In the genomic region with DNA sequence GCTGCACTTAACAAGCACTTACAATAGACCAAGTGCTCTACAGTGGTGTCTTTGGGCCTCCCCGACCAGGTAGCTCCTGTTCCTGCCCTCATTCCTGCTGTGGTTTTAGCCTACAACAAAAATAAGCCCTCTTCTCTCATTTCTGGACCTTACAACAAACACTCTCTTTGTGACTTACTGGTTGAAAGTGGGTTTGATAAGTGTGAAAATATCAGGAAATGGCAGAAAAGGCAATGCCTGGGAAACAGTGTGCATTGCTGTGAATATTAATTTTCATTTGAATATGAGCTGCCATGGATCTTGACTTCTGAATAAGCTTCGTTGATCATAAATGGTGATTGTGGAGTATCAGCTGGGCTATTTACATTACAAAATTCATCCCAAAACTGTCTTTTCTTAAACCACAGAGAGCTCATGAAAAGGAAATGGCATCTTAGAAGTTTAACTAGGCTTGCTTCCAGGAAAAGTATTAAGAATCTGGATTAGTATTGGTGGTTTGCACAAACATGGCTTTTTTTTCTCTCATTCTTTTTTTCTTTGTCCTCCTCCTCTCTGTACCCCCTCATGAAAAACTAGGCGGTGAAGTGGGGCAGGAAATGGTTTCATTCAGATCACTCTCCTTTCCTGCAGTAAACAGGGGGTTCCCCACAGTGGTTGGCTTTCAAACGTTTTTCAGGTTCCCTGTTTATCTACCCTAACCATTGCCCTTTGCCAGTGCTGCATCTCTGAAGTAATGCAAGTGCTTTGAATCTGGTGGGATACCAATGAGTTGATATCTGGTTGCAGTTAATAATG, we compare ENCODE assay signal across 8 cellular contexts. TPM values are rescaled to one million over a fixed set of nuclear protein-coding genes. Genes with fewer than 3 reads are reported as not detected.
DNase-seq lines count a peak whose midpoint lies in the region; ATAC-seq and TF ChIP-seq lines count a peak whose summit lies in the region.

No MANE protein-coding gene starts in this region.

- H3K9me3 ChIP-seq in Peyer's patch = no peaks in the 10 kb centered on the region

- peaks cover 0 to 9% (median 0%) of the 10 kb centered on the region in 4 donors for H3K4me1 ChIP-seq in Peyer's patch

- H3K27me3 ChIP-seq in Peyer's patch = no peaks in the 10 kb centered on the region

- intact Hi-C loops in CD14-positive monocyte (cut with micrococcal nuclease) = no loop called here

- peaks cover 0 to 2% (median 0%) of the 10 kb centered on the region in 7 donors for H3K9me3 Mint-ChIP-seq in CD14-positive monocyte

- ATAC-seq in HG02759 (IDR thresholded peaks at IDR 0.05; ENCODE audit: unreplicated experiment) = peak; percentile 96

- H3K4me3 ChIP-seq in Peyer's patch (no peak overlapping the region), retinal pigment epithelial cell (ENCODE audit: low read length) (no peak overlapping the region)

- TF ChIP-seq CTCF in Peyer's patch (IDR thresholded peaks at IDR 0.05) = no peak
- no peak for TF ChIP-seq CTCF in retinal pigment epithelial cell (conservative IDR thresholded peaks at IDR 0.05; ENCODE audit: low read depth, low read length)
- no peak for TF ChIP-seq CTCF in CD14-positive monocyte (IDR thresholded peaks at IDR 0.05)

- DNase-seq in NK-92 treated with Interleukin-12 subunit alpha and Interleukin-12 subunit beta, amount 100 ng/mL, for 24 hours (lab: John Stamatoyannopoulos, UW) = peak; percentile 21
- DNase-seq in NK-92 (lab: John Stamatoyannopoulos, UW; ENCODE audit: unreplicated experiment) (no peak), Peyer's patch (peak in 2 of 3 donors; percentile 61 to 66), retinal pigment epithelial cell (ENCODE audit: low read depth) (peak; percentile 17), pons (ENCODE audit: low spot score) (no peak), CD14-positive monocyte (ENCODE audit: low spot score) (no peak), kidney tubule cell (ENCODE audit: low spot score) (no peak)

- H3K4me3 Mint-ChIP-seq in CD14-positive monocyte = no peak overlapping the region

- no peak overlapping the region for H3K27ac Mint-ChIP-seq in CD14-positive monocyte

- H3K36me3 Mint-ChIP-seq in CD14-positive monocyte = no peaks in the 10 kb centered on the region

- TF ChIP-seq POLR2A in Peyer's patch (IDR thresholded peaks at IDR 0.05) = no peak

- peaks cover 2% of the 10 kb centered on the region for H3K4me1 Mint-ChIP-seq in CD14-positive monocyte

- H3K36me3 ChIP-seq in Peyer's patch = no peaks in the 10 kb centered on the region

- H3K27me3 Mint-ChIP-seq in CD14-positive monocyte (ENCODE audit: low read depth in 3 of 3) = peaks cover 0 to 3% (median 0%) of the 10 kb centered on the region in 3 donors

- no peak overlapping the region for H3K27ac ChIP-seq in Peyer's patch

RNA-seq across cellular contexts. Expression of a gene that starts 29.5 kb away (rescaled TPM):
- total RNA-seq in Peyer's patch = 1 to 10 TPM in 2 of 4 donors, under 1 TPM in 1, not detected in 1; 0.54 to 2.5 (median 1.0) TPM
- under 1 TPM; 0.88 to 0.92 TPM for polyA plus RNA-seq in CD14-positive monocyte

RNA-seq across cellular contexts. Expression of a gene that starts 55.2 kb away (rescaled TPM):
- total RNA-seq in Peyer's patch = 100 to 1,000 TPM in 1 of 4 donors, 10 to 100 TPM in 3; 36.4 to 187 (median 40.7) TPM
- polyA plus RNA-seq in CD14-positive monocyte = 10 to 100 TPM; 10.3 to 16.8 TPM

Comparison
In these comparisons a context has a peak if more than half of its experiments do, and no peak if none do; other contexts are left out.
1. DNase-seq: peak in NK-92 treated with Interleukin-12 subunit alpha and Interleukin-12 subunit beta, amount 100 ng/mL, for 24 hours (single experiment), Peyer's patch (2 of 3) and retinal pigment epithelial cell (single experiment); none in NK-92 (single experiment), pons (single experiment), CD14-positive monocyte (single experiment) and kidney tubule cell (single experiment).